ENCODE assay signal across 8 cellular contexts in the genomic region with DNA sequence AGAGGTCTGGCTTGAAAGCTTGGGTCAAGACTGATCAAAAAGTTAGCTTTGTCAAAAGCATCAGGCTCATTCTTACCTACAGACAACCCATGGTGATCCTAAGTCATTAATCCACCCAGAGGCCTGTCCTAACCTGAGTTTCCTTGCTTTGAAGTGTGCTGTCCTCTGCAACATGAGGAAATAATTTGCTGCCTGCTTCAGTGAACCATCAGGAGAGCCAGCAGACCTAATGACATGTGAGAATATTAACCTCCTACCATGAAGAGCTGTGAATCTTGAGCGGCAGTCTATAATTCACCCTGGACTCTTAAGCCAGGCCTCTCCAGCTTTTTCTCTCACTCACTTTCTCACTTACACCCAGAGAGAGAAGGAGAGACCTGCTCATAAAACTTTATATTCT.
"Had no signal": no experiment of that assay in that cellular context is flagged by ENCODE, and none has a peak within 500 bp of the region (broad histone marks: within the 10 kb centered on the region; RNA-seq: fewer than 3 reads in every experiment).

No MANE protein-coding gene starts in this region.

- H3K27ac ChIP-seq: HL-60 had no signal

- DNase-seq: H9, HCEC 1CT, IMR-90 had no signal

- H2AFZ ChIP-seq: GM23338 had no signal

- ATAC-seq: GM23338, K562 had no signal

- H3K4me3 ChIP-seq: GM23338, K562 had no signal

- FAIRE-seq: H1, H54, K562 had no signal

- H3K4me2 ChIP-seq: GM23338 had no signal
